ENCODE assay signal across 1 cellular context in genomic region chr2:181678033-181678586, GRCh38.
A peak's percentile ranks its signal among the peaks of the same experiment; 100 is the strongest.
TF ChIP-seq lines count a peak whose summit lies in the region.

No MANE protein-coding gene starts in this region.

TF ChIP-seq in K562, 482 proteins besides CTCF, POLR2A, EP300 and RAD21 (continued from another document):
- TF ChIP-seq PRMT5 (CRISPR knock-in tag; IDR thresholded peaks at IDR 0.05) (peak; percentile 82), ZFX (CRISPR knock-in tag; IDR thresholded peaks at IDR 0.05) (no peak), MIER1 (IDR thresholded peaks at IDR 0.05; ENCODE audit: low read depth) (peak; percentile 94), EHMT2 (IDR thresholded peaks at IDR 0.05) (peak; percentile 98), MAZ (CRISPR knock-in tag; conservative IDR thresholded peaks at IDR 0.05 in 1 of 2, IDR thresholded peaks at IDR 0.05 in 1 of 2) (peak in 1 of 2 experiments; percentile 43; a peak in 1 of 4 replicates), POU5F1 (IDR thresholded peaks at IDR 0.05; ENCODE audit: borderline replicate concordance, low read depth, low read length, partially characterized antibody) (no peak), PPARD (CRISPR knock-in tag; IDR thresholded peaks at IDR 0.05) (no peak), CXXC5 (CRISPR knock-in tag; IDR thresholded peaks at IDR 0.05) (peak; percentile 52), ZFP91 (CRISPR knock-in tag; IDR thresholded peaks at IDR 0.05) (no peak), CREM (IDR thresholded peaks at IDR 0.05; ENCODE audit: low read depth) (peak; percentile 46; the same call in 1 of the 2 replicates), HMGXB4 (CRISPR knock-in tag; IDR thresholded peaks at IDR 0.05) (no peak), ZBTB17 (CRISPR knock-in tag; IDR thresholded peaks at IDR 0.05) (peak; percentile 51; the same call in 1 of the 2 replicates), LCOR (CRISPR knock-in tag; IDR thresholded peaks at IDR 0.05) (peak; percentile 26; the same call in 1 of the 2 replicates), CAMTA2 (CRISPR knock-in tag; conservative IDR thresholded peaks at IDR 0.05) (no peak), MCM2 (IDR thresholded peaks at IDR 0.05; ENCODE audit: low read depth) (no peak), JUN (IDR thresholded peaks at IDR 0.05; ENCODE audit: borderline replicate concordance, low read depth, low read length) (no peak), JUN (CRISPR knock-in tag; IDR thresholded peaks at IDR 0.05; ENCODE audit: borderline replicate concordance) (no peak), ZNF511 (CRISPR knock-in tag; IDR thresholded peaks at IDR 0.05) (peak; percentile 96), TAL1 (IDR thresholded peaks at IDR 0.05) (no peak), BCL6 (CRISPR knock-in tag; IDR thresholded peaks at IDR 0.05) (0 out of 2 replicates have a peak, but pooled peaks have one; percentile 30), EWSR1 (IDR thresholded peaks at IDR 0.05; ENCODE audit: borderline replicate concordance, low read depth, partially characterized antibody) (no peak), DMBX1 (CRISPR knock-in tag; IDR thresholded peaks at IDR 0.05; ENCODE audit: borderline replicate concordance) (peak; percentile 59; the same call in 1 of the 2 replicates), AFF1 (IDR thresholded peaks at IDR 0.05; ENCODE audit: low read depth in 1 of 2, partially characterized antibody in 2 of 2) (peak in 1 of 2 experiments; percentile 50), ZNF311 (CRISPR knock-in tag; IDR thresholded peaks at IDR 0.05) (0 out of 2 replicates have a peak, but pooled peaks have one; percentile 34), ATF7 (IDR thresholded peaks at IDR 0.05) (no peak), TARDBP (IDR thresholded peaks at IDR 0.05) (no peak), HNRNPLL (IDR thresholded peaks at IDR 0.05; ENCODE audit: low read depth, low read length, poor library complexity, severe bottlenecking) (peak; percentile 90), TEAD4 (IDR thresholded peaks at IDR 0.05; ENCODE audit: low read length) (no peak), TEAD4 (CRISPR knock-in tag; IDR thresholded peaks at IDR 0.05; ENCODE audit: borderline replicate concordance) (no peak), REST (CRISPR knock-in tag; IDR thresholded peaks at IDR 0.05; ENCODE audit: low read depth) (peak; percentile 97), ELK3 (CRISPR knock-in tag; IDR thresholded peaks at IDR 0.05) (no peak), ZNF263 (CRISPR knock-in tag; IDR thresholded peaks at IDR 0.05; ENCODE audit: borderline replicate concordance) (no peak), FOXP1 (CRISPR knock-in tag; IDR thresholded peaks at IDR 0.05) (peak; percentile 36; the same call in 1 of the 2 replicates), ZNF717 (CRISPR knock-in tag; IDR thresholded peaks at IDR 0.05) (no peak), PTBP1 (IDR thresholded peaks at IDR 0.05; ENCODE audit: low read depth, low read length) (no peak), YBX1 (IDR thresholded peaks at IDR 0.05) (no peak), ESRRB (CRISPR knock-in tag; IDR thresholded peaks at IDR 0.05; ENCODE audit: borderline replicate concordance) (no peak)
- TF ChIP-seq, protein P1, sequence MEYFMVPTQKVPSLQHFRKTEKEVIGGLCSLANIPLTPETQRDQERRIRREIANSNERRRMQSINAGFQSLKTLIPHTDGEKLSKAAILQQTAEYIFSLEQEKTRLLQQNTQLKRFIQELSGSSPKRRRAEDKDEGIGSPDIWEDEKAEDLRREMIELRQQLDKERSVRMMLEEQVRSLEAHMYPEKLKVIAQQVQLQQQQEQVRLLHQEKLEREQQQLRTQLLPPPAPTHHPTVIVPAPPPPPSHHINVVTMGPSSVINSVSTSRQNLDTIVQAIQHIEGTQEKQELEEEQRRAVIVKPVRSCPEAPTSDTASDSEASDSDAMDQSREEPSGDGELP (CRISPR knock-in tag; IDR thresholded peaks at IDR 0.05; ENCODE audit: borderline replicate concordance): 0 out of 2 replicates have a peak, but pooled peaks have one; percentile 22
TF ChIP-seq in K562: peak in this region for 19.
